Comparison of ENCODE assay signal across 8 cellular contexts in the genomic region with DNA sequence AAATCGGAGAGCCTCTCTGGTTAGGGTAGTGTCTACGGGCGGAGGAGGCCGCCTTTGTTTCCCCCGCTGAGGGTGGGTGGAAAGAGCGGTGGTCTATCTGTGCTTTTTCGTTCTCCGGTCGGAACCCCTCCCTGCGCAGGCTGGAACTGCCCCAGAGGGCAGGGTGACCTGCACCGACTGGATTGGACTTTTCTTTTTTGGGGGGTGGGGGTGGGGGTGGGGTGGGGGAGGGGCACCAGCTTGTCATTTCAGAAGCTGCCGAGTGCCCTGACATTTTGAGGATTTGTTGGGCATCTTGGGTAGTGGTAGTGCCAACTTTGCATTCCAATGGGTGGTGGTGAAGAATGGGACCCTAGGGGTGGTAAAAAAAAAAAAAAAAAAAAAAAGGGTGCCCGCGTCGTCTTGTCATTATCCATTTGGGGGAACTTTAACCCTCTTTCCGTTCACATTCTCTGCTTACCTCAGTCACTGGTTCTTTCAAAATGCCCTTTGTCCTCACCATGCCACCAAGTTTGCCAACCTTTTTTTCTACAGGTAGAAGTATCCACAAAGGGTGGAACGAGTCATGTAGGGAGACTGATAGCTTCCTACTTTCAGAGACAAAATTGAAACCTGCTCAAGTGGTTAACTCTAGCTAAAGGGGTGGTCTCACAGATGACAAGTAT. TPM values are rescaled to one million over a fixed set of nuclear protein-coding genes. Genes with fewer than 3 reads are reported as not detected.
DNase-seq lines count a peak whose midpoint lies in the region; ATAC-seq and TF ChIP-seq lines count a peak whose summit lies in the region.

No MANE protein-coding gene starts in this region.

- TF ChIP-seq CTCF in epithelial cell of esophagus (IDR thresholded peaks at IDR 0.05; ENCODE audit: insufficient read depth, low read depth, low read length, missing control alignments), result no peak

- peak; percentile 55 for DNase-seq in activated CD8-positive, alpha-beta memory T cell treated with anti-CD3 and anti-CD28 coated beads for 24 hours
- no peak for DNase-seq in activated CD8-positive, alpha-beta memory T cell treated with anti-CD3 and anti-CD28 coated beads, Interleukin-2, amount 50 U/mL, for 48 hours
- DNase-seq in RKO (ENCODE audit: low spot score) (peak; percentile 49), epithelial cell of esophagus (ENCODE audit: low read depth) (no peak), RPMI8226 (no peak)
- no peak for DNase-seq in naive thymus-derived CD4-positive, alpha-beta T cell

- H3K4me3 ChIP-seq in epithelial cell of esophagus (ENCODE audit: low read length), result peak overlapping the region; percentile 92
- H3K4me3 ChIP-seq in naive thymus-derived CD4-positive, alpha-beta T cell (ENCODE audit: low read length), result peak overlapping the region; percentile 88

- H3K27me3 Mint-ChIP-seq in naive thymus-derived CD4-positive, alpha-beta T cell, result no peaks in the 10 kb centered on the region

- peaks cover 24 to 62% (median 54%) of the 10 kb centered on the region in 7 donors for H3K4me1 Mint-ChIP-seq in naive thymus-derived CD4-positive, alpha-beta T cell

- no peaks in the 10 kb centered on the region for H3K27me3 ChIP-seq in naive thymus-derived CD4-positive, alpha-beta T cell (ENCODE audit: control insufficient read depth in 2 of 2, insufficient read depth in 2 of 2, low read length in 2 of 2)

- H3K27ac ChIP-seq in naive thymus-derived CD4-positive, alpha-beta T cell (ENCODE audit: low read depth, low read length), result peak overlapping the region; percentile 96

- no peak for ATAC-seq in naive thymus-derived CD4-positive, alpha-beta T cell
- no peak for ATAC-seq in HG03135 (IDR thresholded peaks at IDR 0.05; ENCODE audit: unreplicated experiment)
- no peak for ATAC-seq in HG03196 (IDR thresholded peaks at IDR 0.05; ENCODE audit: unreplicated experiment)

- no peaks in the 10 kb centered on the region for H3K9me3 Mint-ChIP-seq in naive thymus-derived CD4-positive, alpha-beta T cell

- peak overlapping the region; percentile 70 to 98 (median 89) for H3K27ac Mint-ChIP-seq in naive thymus-derived CD4-positive, alpha-beta T cell

- H3K36me3 ChIP-seq in naive thymus-derived CD4-positive, alpha-beta T cell (ENCODE audit: control insufficient read depth in 2 of 3, insufficient read depth in 3 of 3, low read length in 3 of 3), result no peaks in the 10 kb centered on the region

- H3K4me1 ChIP-seq in naive thymus-derived CD4-positive, alpha-beta T cell (ENCODE audit: control insufficient read depth in 2 of 2, insufficient read depth in 2 of 2, low read length in 2 of 2), result peaks cover 19 to 21% of the 10 kb centered on the region in 2 donors

- peaks cover 0 to 4% (median 0%) of the 10 kb centered on the region in 5 donors for H3K36me3 Mint-ChIP-seq in naive thymus-derived CD4-positive, alpha-beta T cell

- CTCF ChIA-PET in naive thymus-derived CD4-positive, alpha-beta T cell (lab: Charles Lee), result interaction anchor here (0.8 kb wide), 1 partner anchor 41 kb away, joined by 5 read pairs; no protein-coding TSS in a partner anchor

- peak overlapping the region; percentile 83 to 98 (median 94) for H3K4me3 Mint-ChIP-seq in naive thymus-derived CD4-positive, alpha-beta T cell

- POLR2A ChIA-PET in naive thymus-derived CD4-positive, alpha-beta T cell (lab: Charles Lee), result interaction anchor here (0.5 to 0.7 kb wide), 4 partner anchors 30 to 765 kb away, joined by 3 to 8 read pairs (median 4); no protein-coding TSS in a partner anchor

- intact Hi-C loops in naive thymus-derived CD4-positive, alpha-beta T cell (cut with micrococcal nuclease), result loop anchor here (1.0 to 10.0 kb wide), 11 partner anchors 19 to 1297 kb away; partner anchors contain the start of genes NOL6 (in 2 of the 2), ATOSB (in 1 of the 2), DNAJA1 (in 1 of the 2) and ENHO (in 1 of the 2)

- H3K9me3 ChIP-seq in naive thymus-derived CD4-positive, alpha-beta T cell (ENCODE audit: control insufficient read depth in 2 of 3, low read length in 3 of 3), result no peaks in the 10 kb centered on the region

RNA-seq across cellular contexts. Expression of gene UBE2R2, which starts 1.3 kb away (rescaled TPM):
- 10 to 100 TPM; 27.2 to 40.8 (median 32.0) TPM for total RNA-seq in naive thymus-derived CD4-positive, alpha-beta T cell
- 10 to 100 TPM; 16.9 TPM for polyA plus RNA-seq in naive thymus-derived CD4-positive, alpha-beta T cell

RNA-seq across cellular contexts. Expression of gene PRSS3, which starts 22.9 kb away (rescaled TPM):
- 1 to 10 TPM in 1 of 5 experiments, not detected in 4; 2.5 TPM for total RNA-seq in naive thymus-derived CD4-positive, alpha-beta T cell
- polyA plus RNA-seq in naive thymus-derived CD4-positive, alpha-beta T cell, result not detected

Comparison
In these comparisons a context has a peak if more than half of its experiments do, and no peak if none do; other contexts are left out.
1. DNase-seq: peak in activated CD8-positive, alpha-beta memory T cell treated with anti-CD3 and anti-CD28 coated beads for 24 hours (single experiment) and RKO (single experiment); none in activated CD8-positive, alpha-beta memory T cell treated with anti-CD3 and anti-CD28 coated beads, Interleukin-2, amount 50 U/mL, for 48 hours (single experiment), epithelial cell of esophagus (single experiment), naive thymus-derived CD4-positive, alpha-beta T cell (0 of 9) and RPMI8226 (single experiment).